Comparison of ENCODE assay signal across 8 cellular contexts in the genomic region with DNA sequence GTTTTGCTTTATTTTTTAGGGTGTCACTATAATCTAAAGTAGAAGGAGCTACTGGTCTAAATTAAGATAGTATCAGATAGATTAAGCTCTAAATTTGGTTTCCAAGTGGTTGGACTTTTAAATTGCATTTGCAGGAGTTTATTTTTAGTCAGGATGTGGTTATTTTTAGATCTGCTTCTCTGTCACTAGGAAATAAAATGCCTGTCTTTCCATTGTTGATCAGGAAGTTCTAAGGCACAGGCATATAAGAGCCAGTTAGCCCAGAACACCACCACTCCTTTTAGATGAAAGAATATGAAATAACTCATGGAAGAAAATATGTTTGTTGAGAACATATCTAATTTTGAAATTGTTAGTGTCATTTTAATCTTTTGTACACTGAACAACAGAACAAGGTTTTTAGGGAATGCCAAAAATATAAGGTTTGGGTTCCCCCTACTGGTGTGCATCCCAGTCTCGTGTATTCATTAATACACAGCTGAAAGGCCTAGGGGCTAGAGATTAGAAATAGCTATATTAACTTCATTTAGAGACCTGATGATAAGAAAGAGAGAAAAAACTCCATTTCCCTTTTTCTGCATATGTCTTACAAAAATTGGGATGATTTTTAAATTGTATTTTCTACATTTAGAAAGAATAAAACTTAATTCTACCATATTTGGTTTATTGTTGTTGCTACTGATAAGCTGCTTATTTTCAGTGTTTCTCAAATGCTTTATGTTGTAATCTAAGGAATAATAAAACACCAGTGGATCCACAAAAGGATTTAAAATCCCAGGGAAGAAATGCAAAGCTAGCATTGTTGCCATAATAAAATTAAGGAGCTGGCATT.
A peak's percentile ranks its signal among the peaks of the same experiment; 100 is the strongest.
DNase-seq lines count a peak whose midpoint lies in the region; ATAC-seq and TF ChIP-seq lines count a peak whose summit lies in the region.

No MANE protein-coding gene starts in this region.

- peak overlapping the region; percentile 39 for H3K4me2 ChIP-seq in parathyroid adenoma (ENCODE audit: low read length)

- H3K9me3 ChIP-seq in parathyroid adenoma (ENCODE audit: control insufficient read depth, low read length) = no peaks in the 10 kb centered on the region

- H3K79me2 ChIP-seq in parathyroid adenoma = no peaks in the 10 kb centered on the region

- H3K36me3 ChIP-seq in parathyroid adenoma (ENCODE audit: control insufficient read depth, insufficient read depth, low read length) = no peaks in the 10 kb centered on the region

- H3K27ac ChIP-seq in parathyroid adenoma = peak overlapping the region; percentile 61

- H3K27me3 ChIP-seq in parathyroid adenoma (ENCODE audit: control insufficient read depth, insufficient read depth, low read length) = no peaks in the 10 kb centered on the region

- H2AFZ ChIP-seq in parathyroid adenoma = peak overlapping the region; percentile 34

- ATAC-seq in HG03280 (IDR thresholded peaks at IDR 0.05; ENCODE audit: unreplicated experiment) (no peak), HG03469 (IDR thresholded peaks at IDR 0.05; ENCODE audit: unreplicated experiment) (no peak)

- peaks cover 9% of the 10 kb centered on the region for H3K4me1 ChIP-seq in parathyroid adenoma

- H3K4me3 ChIP-seq in GM12864 (ENCODE audit: low read depth, low read length) (no peak overlapping the region), parathyroid adenoma (ENCODE audit: low read depth, low read length) (no peak overlapping the region)

- DNase-seq in AML-193 (lab: John Stamatoyannopoulos, UW) = peak; percentile 9 to 33
- peak; percentile 5 for DNase-seq in GM12864 (ENCODE audit: low read depth)
- peak; percentile 42 for DNase-seq in NCI-H2107 treated with DMSO at 0.1 percent for 48 hours (lab: John Stamatoyannopoulos, UW; ENCODE audit: unreplicated experiment)
- peak; percentile 24 for DNase-seq in activated CD4-positive, alpha-beta T cell treated with anti-CD3 and anti-CD28 coated beads, Interleukin-2, amount 50 U/mL, for 1 hour
- peak; percentile 68 for DNase-seq in foreskin melanocyte

- no peak overlapping the region for H3K9ac ChIP-seq in parathyroid adenoma

- TF ChIP-seq CTCF in GM12864 (IDR thresholded peaks at IDR 0.05; ENCODE audit: low read depth, low read length, missing control alignments) = peak; percentile 34
- TF ChIP-seq CTCF in parathyroid adenoma (IDR thresholded peaks at IDR 0.05) = peak; percentile 73

Comparison
In these comparisons a context has a peak if more than half of its experiments do, and no peak if none do; other contexts are left out.
1. DNase-seq: peak in every context shown above with its lines; median percentile 68 in foreskin melanocyte; 42 in NCI-H2107 treated with DMSO at 0.1 percent for 48 hours; 24 in activated CD4-positive, alpha-beta T cell treated with anti-CD3 and anti-CD28 coated beads, Interleukin-2, amount 50 U/mL, for 1 hour; 21 in AML-193; 5 in GM12864.